ENCODE assay signal across 1 cellular context in the genomic region with DNA sequence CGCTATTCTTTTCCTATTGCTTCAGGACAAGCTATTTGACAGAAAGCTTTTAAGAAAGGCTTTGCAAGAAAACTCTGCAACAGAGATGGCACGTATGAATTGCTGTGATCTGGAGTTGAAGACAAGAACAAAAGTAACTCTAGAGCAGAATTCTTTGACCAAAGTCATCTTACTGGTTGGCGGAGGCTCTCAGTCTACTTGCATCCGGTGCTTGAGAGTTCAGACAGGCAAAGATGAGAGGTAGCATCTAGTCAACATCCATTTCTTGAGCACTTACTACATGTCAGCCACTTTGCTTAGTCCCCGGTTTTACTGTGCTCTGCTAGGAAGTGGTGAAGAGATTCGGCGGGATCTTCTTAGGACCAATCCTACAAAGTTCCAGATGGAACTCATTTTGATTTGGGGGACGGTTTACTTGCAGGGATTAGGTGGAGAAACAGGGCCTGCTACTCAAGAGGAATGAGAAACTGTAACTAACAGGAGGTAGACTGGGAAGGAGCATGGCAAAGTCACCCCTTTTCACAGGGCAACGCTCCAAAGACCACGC.
TF ChIP-seq lines count a peak whose summit lies in the region.

No MANE protein-coding gene starts in this region.

TF ChIP-seq in GM23338, 12 proteins besides CTCF, POLR2A, EP300 and RAD21 (continued from another document):
- TF ChIP-seq ZNF462 (CRISPR knock-in tag; IDR thresholded peaks at IDR 0.05) = no peak
